In genomic region chr17:65409381-65409780, GRCh38 we compare ENCODE assay signal across 22 cellular contexts.
A peak's percentile ranks its signal among the peaks of the same experiment; 100 is the strongest.
DNase-seq lines count a peak whose midpoint lies in the region; ATAC-seq and TF ChIP-seq lines count a peak whose summit lies in the region.
"Had no signal": no experiment of that assay in that cellular context is flagged by ENCODE, and none has a peak within 500 bp of the region (broad histone marks: within the 10 kb centered on the region; RNA-seq: fewer than 3 reads in every experiment).

No MANE protein-coding gene starts in this region.

- no peaks in the 10 kb centered on the region for H3K36me3 ChIP-seq in GM23248 (ENCODE audit: low read depth)
- H3K36me3 ChIP-seq in smooth muscle cell (ENCODE audit: low read depth), result no peaks in the 10 kb centered on the region
- H3K36me3 ChIP-seq in GM23338 (ENCODE audit: insufficient read depth), result no peaks in the 10 kb centered on the region
- H3K36me3 ChIP-seq: BLaER1 treated with 17β-estradiol and CSF1 and Interleukin-3, amounts not matched to agents 10 nM and 100 nM; HAP-1 had no signal

- DNase-seq in AG10803 (ENCODE audit: low read depth) (peak; percentile 29), GM23248 (peak; percentile 33), amniotic stem cell (lab: John Stamatoyannopoulos, UW) (peak; percentile 7), smooth muscle cell (lab: John Stamatoyannopoulos, UW; ENCODE audit: unreplicated experiment) (no peak), GM23338 (ENCODE audit: low spot score) (no peak), osteocyte (ENCODE audit: extremely low spot score, unreplicated experiment) (no peak)
- DNase-seq: Caco-2; CD4-positive, alpha-beta memory T cell; DMS 273 treated with DMSO at 0.1 percent for 48 hours; DMS79 treated with DMSO at 0.1 percent for 48 hours; NCI-H1105 treated with DMSO at 0.1 percent for 48 hours; NCI-H2081; NCI-H2171 treated with DMSO at 0.1 percent for 48 hours; NCI-H524 treated with DMSO at 0.1 percent for 48 hours; PC-9; RPMI8226; SHP77 had no signal

- H3K27me3 Mint-ChIP-seq in GM23338 (ENCODE audit: insufficient read depth, low read depth, poor library complexity) (peaks cover 2% of the 10 kb centered on the region), osteocyte (ENCODE audit: unreplicated experiment) (peaks cover 2% of the 10 kb centered on the region)

- no peaks in the 10 kb centered on the region for H3K27me3 ChIP-seq in GM23248 (replicated peaks; ENCODE audit: insufficient read depth)
- H3K27me3 ChIP-seq in smooth muscle cell (ENCODE audit: low read depth), result no peaks in the 10 kb centered on the region
- H3K27me3 ChIP-seq in GM23338 (ENCODE audit: insufficient read depth), result no peaks in the 10 kb centered on the region
- H3K27me3 ChIP-seq: BLaER1 treated with 17β-estradiol and CSF1 and Interleukin-3, amounts not matched to agents 10 nM and 100 nM had no signal

- H3K27ac Mint-ChIP-seq in GM23338 (no peak overlapping the region), osteocyte (ENCODE audit: unreplicated experiment) (no peak overlapping the region)
- H3K27ac Mint-ChIP-seq: CD4-positive, alpha-beta memory T cell; T-helper 1 cell treated with Interleukin-12 subunit alpha and Interleukin-12 subunit beta and Interleukin-4 antibody, amounts not matched to agents 30 μg/mL and 1 μg/mL, for 36 hours had no signal

- no peak for TF ChIP-seq CTCF in AG10803 (conservative IDR thresholded peaks at IDR 0.05; ENCODE audit: low read length)
- no peak for TF ChIP-seq CTCF in smooth muscle cell (IDR thresholded peaks at IDR 0.05; ENCODE audit: borderline replicate concordance, insufficient read depth, poor library complexity, severe bottlenecking)
- TF ChIP-seq CTCF in GM23338 (conservative IDR thresholded peaks at IDR 0.05; ENCODE audit: low read depth in 2 of 2), result no peak
- TF ChIP-seq CTCF in osteocyte (IDR thresholded peaks at IDR 0.05), result no peak

- H3K9me3 Mint-ChIP-seq in GM23338 (no peaks in the 10 kb centered on the region), osteocyte (ENCODE audit: unreplicated experiment) (peaks cover 16% of the 10 kb centered on the region)
- H3K9me3 Mint-ChIP-seq: T-helper 1 cell treated with Interleukin-12 subunit alpha and Interleukin-12 subunit beta and Interleukin-4 antibody, amounts not matched to agents 30 μg/mL and 1 μg/mL, for 36 hours had no signal

- H3F3A ChIP-seq in GM23248 (ENCODE audit: insufficient read depth) (peaks cover 13% of the 10 kb centered on the region), smooth muscle cell (ENCODE audit: low read depth) (no peaks in the 10 kb centered on the region), GM23338 (replicated peaks; ENCODE audit: low read depth) (no peaks in the 10 kb centered on the region)

- no peak overlapping the region for H3K9ac ChIP-seq in GM23248
- H3K9ac ChIP-seq in smooth muscle cell (ENCODE audit: low read depth), result no peak overlapping the region
- H3K9ac ChIP-seq: BLaER1 treated with 17β-estradiol and CSF1 and Interleukin-3, amounts not matched to agents 10 nM and 100 nM; KMS-11 had no signal

- ATAC-seq in HG02852 (IDR thresholded peaks at IDR 0.05; ENCODE audit: unreplicated experiment) (no peak), GM23338 (no peak)

- H3K36me3 Mint-ChIP-seq in GM23338 (ENCODE audit: low read depth) (no peaks in the 10 kb centered on the region), osteocyte (ENCODE audit: unreplicated experiment) (no peaks in the 10 kb centered on the region)
- H3K36me3 Mint-ChIP-seq: CD4-positive, alpha-beta memory T cell had no signal

- H2AFZ ChIP-seq in GM23248 (no peak overlapping the region), smooth muscle cell (ENCODE audit: low read depth) (no peak overlapping the region), GM23338 (no peak overlapping the region)
- H2AFZ ChIP-seq: PC-9 had no signal

- H4K20me1 ChIP-seq in GM23248 (ENCODE audit: insufficient read depth) (no peaks in the 10 kb centered on the region), smooth muscle cell (ENCODE audit: low read depth) (no peaks in the 10 kb centered on the region), GM23338 (replicated peaks; ENCODE audit: insufficient read depth) (no peaks in the 10 kb centered on the region)
- H4K20me1 ChIP-seq: BLaER1 treated with 17β-estradiol and CSF1 and Interleukin-3, amounts not matched to agents 10 nM and 100 nM had no signal

- H3K4me1 Mint-ChIP-seq in GM23338, result no peaks in the 10 kb centered on the region
- H3K4me1 Mint-ChIP-seq in osteocyte (ENCODE audit: unreplicated experiment), result no peaks in the 10 kb centered on the region
- H3K4me1 Mint-ChIP-seq: CD4-positive, alpha-beta memory T cell had no signal

- H3K9me3 ChIP-seq in GM23248 (ENCODE audit: low read depth), result no peaks in the 10 kb centered on the region
- H3K9me3 ChIP-seq in smooth muscle cell (replicated peaks; ENCODE audit: low read depth), result no peaks in the 10 kb centered on the region
- H3K9me3 ChIP-seq: Caco-2, HAP-1 had no signal

- H3K27ac ChIP-seq in GM23248 (no peak overlapping the region), smooth muscle cell (ENCODE audit: low read depth) (peak overlapping the region; percentile 2), GM23338 (ENCODE audit: low read depth) (no peak overlapping the region)
- H3K27ac ChIP-seq: BLaER1 treated with 17β-estradiol and CSF1 and Interleukin-3, amounts not matched to agents 10 nM and 100 nM; KMS-11; PC-9 had no signal

- no peaks in the 10 kb centered on the region for H3K79me2 ChIP-seq in GM23248 (ENCODE audit: insufficient read depth)
- no peaks in the 10 kb centered on the region for H3K79me2 ChIP-seq in smooth muscle cell (ENCODE audit: low read depth)
- no peaks in the 10 kb centered on the region for H3K79me2 ChIP-seq in GM23338 (replicated peaks; ENCODE audit: insufficient read depth)

- H3K4me3 Mint-ChIP-seq in GM23338 (no peak overlapping the region), osteocyte (ENCODE audit: unreplicated experiment) (no peak overlapping the region)
- H3K4me3 Mint-ChIP-seq: CD4-positive, alpha-beta memory T cell; T-helper 1 cell treated with Interleukin-12 subunit alpha and Interleukin-12 subunit beta and Interleukin-4 antibody, amounts not matched to agents 30 μg/mL and 1 μg/mL, for 36 hours had no signal

- in situ Hi-C loops in GM23248 (cut with MboI), result no loop called here

- peak overlapping the region; percentile 9 for H3K4me2 ChIP-seq in GM23248 (ENCODE audit: unreplicated experiment)
- H3K4me2 ChIP-seq in smooth muscle cell, result no peak overlapping the region
- H3K4me2 ChIP-seq in GM23338, result no peak overlapping the region
- H3K4me2 ChIP-seq: BLaER1 treated with 17β-estradiol and CSF1 and Interleukin-3, amounts not matched to agents 10 nM and 100 nM; KMS-11; PC-9 had no signal

- H3K4me1 ChIP-seq in GM23248 (ENCODE audit: insufficient read depth), result peaks cover 13% of the 10 kb centered on the region; the same call in 1 of the 2 replicates
- no peaks in the 10 kb centered on the region for H3K4me1 ChIP-seq in smooth muscle cell (ENCODE audit: low read depth)
- no peaks in the 10 kb centered on the region for H3K4me1 ChIP-seq in GM23338 (ENCODE audit: insufficient read depth)
- H3K4me1 ChIP-seq: BLaER1 treated with 17β-estradiol and CSF1 and Interleukin-3, amounts not matched to agents 10 nM and 100 nM; Caco-2; HAP-1 had no signal

- H3K4me3 ChIP-seq in AG10803 (ENCODE audit: low read length) (no peak overlapping the region), GM23248 (no peak overlapping the region), smooth muscle cell (no peak overlapping the region), GM23338 (no peak overlapping the region)
- H3K4me3 ChIP-seq: BLaER1 treated with 17β-estradiol and CSF1 and Interleukin-3, amounts not matched to agents 10 nM and 100 nM; HAP-1; PC-9 had no signal

- 8 to 14% methylated on average over 1 of the region's 1 CpG for WGBS in GM23248 (ENCODE audit: low coverage in 1 of 2, low lambda C conversion rate in 2 of 2, missing lambda C conversion rate in 2 of 2), 2 experiments
- 9% methylated on average over 1 of the region's 1 CpG for WGBS in smooth muscle cell (ENCODE audit: low lambda C conversion rate)

- H3K9me2 ChIP-seq in GM23248 (ENCODE audit: insufficient read depth), result no peaks in the 10 kb centered on the region
- H3K9me2 ChIP-seq in GM23338 (ENCODE audit: insufficient read depth), result no peaks in the 10 kb centered on the region

TF ChIP-seq in GM23338, 12 proteins besides CTCF, POLR2A, EP300 and RAD21 (continues in another document):
- no peak for TF ChIP-seq ZNF331 (CRISPR knock-in tag; IDR thresholded peaks at IDR 0.05; ENCODE audit: low read depth)
- no peak for TF ChIP-seq JUNB (IDR thresholded peaks at IDR 0.05; ENCODE audit: unreplicated experiment)
- TF ChIP-seq ZNF114 (CRISPR knock-in tag; IDR thresholded peaks at IDR 0.05), result no peak
- TF ChIP-seq ETS1 (IDR thresholded peaks at IDR 0.05), result no peak
- TF ChIP-seq EZH2phosphoT487 (IDR thresholded peaks at IDR 0.05; ENCODE audit: unreplicated experiment), result no peak
- no peak for TF ChIP-seq NANOG (IDR thresholded peaks at IDR 0.05; ENCODE audit: borderline replicate concordance)
- TF ChIP-seq POLR2AphosphoS5 (IDR thresholded peaks at IDR 0.05; ENCODE audit: low read depth), result no peak

Comparison
In these comparisons a context has a peak if more than half of its experiments do, and no peak if none do; other contexts are left out.
1. DNase-seq: peak in AG10803 (single experiment), GM23248 (single experiment) and amniotic stem cell (single experiment); none in smooth muscle cell (single experiment), GM23338 (single experiment) and osteocyte (single experiment).